Comparison of ENCODE assay signal across 13 cellular contexts in genomic region chr4:7135389-7135746, GRCh38. TPM values are rescaled to one million over a fixed set of nuclear protein-coding genes. Genes with fewer than 3 reads are reported as not detected.
A peak's percentile ranks its signal among the peaks of the same experiment; 100 is the strongest.
DNase-seq lines count a peak whose midpoint lies in the region; ATAC-seq and TF ChIP-seq lines count a peak whose summit lies in the region.
"Had no signal": no experiment of that assay in that cellular context is flagged by ENCODE, and none has a peak within 500 bp of the region (broad histone marks: within the 10 kb centered on the region; RNA-seq: fewer than 3 reads in every experiment).

No MANE protein-coding gene starts in this region.

- no peak overlapping the region for H3K27ac Mint-ChIP-seq in activated naive CD8-positive, alpha-beta T cell treated with anti-CD3 and anti-CD28 coated beads, Interleukin-2, amount 10 ng/mL, durations not matched to agents 7 days and 5 days
- H3K27ac Mint-ChIP-seq in activated naive CD8-positive, alpha-beta T cell treated with anti-CD3 and anti-CD28 coated beads for 36 hours, result no peak overlapping the region

- no peaks in the 10 kb centered on the region for H3K27me3 ChIP-seq in thyroid gland
- H3K27me3 ChIP-seq: dorsolateral prefrontal cortex had no signal

- peak overlapping the region in 2 of 3 donors; percentile 38 to 51 for H3K27ac ChIP-seq in thyroid gland

- TF ChIP-seq CTCF in thyroid gland (IDR thresholded peaks at IDR 0.05), result no peak

- H3K27me3 Mint-ChIP-seq in activated naive CD8-positive, alpha-beta T cell treated with anti-CD3 and anti-CD28 coated beads, Interleukin-2, amount 10 ng/mL, durations not matched to agents 7 days and 5 days, result no peaks in the 10 kb centered on the region
- no peaks in the 10 kb centered on the region for H3K27me3 Mint-ChIP-seq in activated naive CD8-positive, alpha-beta T cell treated with anti-CD3 and anti-CD28 coated beads for 36 hours

- POLR2A ChIA-PET in activated naive CD8-positive, alpha-beta T cell treated with anti-CD3 and anti-CD28 coated beads, Interleukin-2, amount 10 ng/mL, durations not matched to agents 7 days and 5 days (lab: Charles Lee), result no interaction called here

- H3K36me3 Mint-ChIP-seq in activated naive CD8-positive, alpha-beta T cell treated with anti-CD3 and anti-CD28 coated beads, Interleukin-2, amount 10 ng/mL, durations not matched to agents 7 days and 5 days, result no peaks in the 10 kb centered on the region
- no peaks in the 10 kb centered on the region for H3K36me3 Mint-ChIP-seq in activated naive CD8-positive, alpha-beta T cell treated with anti-CD3 and anti-CD28 coated beads for 36 hours

- TF ChIP-seq POLR2A in thyroid gland (IDR thresholded peaks at IDR 0.05), result no peak

- 49 to 69% methylated on average over 5 to 12 of the region's 13 CpGs for whole genome bisulfite sequencing in thyroid gland, 2 donors

- no peaks in the 10 kb centered on the region for H3K9me3 ChIP-seq in thyroid gland

- H3K4me3 Mint-ChIP-seq in activated naive CD8-positive, alpha-beta T cell treated with anti-CD3 and anti-CD28 coated beads, Interleukin-2, amount 10 ng/mL, durations not matched to agents 7 days and 5 days, result no peak overlapping the region
- H3K4me3 Mint-ChIP-seq in activated naive CD8-positive, alpha-beta T cell treated with anti-CD3 and anti-CD28 coated beads for 36 hours, result no peak overlapping the region

- intact Hi-C loops in left ventricle myocardium superior (cut with micrococcal nuclease), result no loop called here
- intact Hi-C loops in thyroid gland (cut with DNase I), result no loop called here

- H3K9me3 Mint-ChIP-seq in activated naive CD8-positive, alpha-beta T cell treated with anti-CD3 and anti-CD28 coated beads, Interleukin-2, amount 10 ng/mL, durations not matched to agents 7 days and 5 days, result peaks cover 5% of the 10 kb centered on the region
- H3K9me3 Mint-ChIP-seq in activated naive CD8-positive, alpha-beta T cell treated with anti-CD3 and anti-CD28 coated beads for 36 hours, result peaks cover 6% of the 10 kb centered on the region

- H3K4me1 ChIP-seq in thyroid gland, result peaks cover 19 to 23% of the 10 kb centered on the region in 2 donors

- peak; percentile 41 for ATAC-seq in activated naive CD8-positive, alpha-beta T cell treated with anti-CD3 and anti-CD28 coated beads, Interleukin-2, amount 10 ng/mL, durations not matched to agents 7 days and 5 days (ENCODE audit: low read depth)
- ATAC-seq in SK-N-SH treated with all-trans-retinoic acid at 6 μM for 48 hours, result peak; percentile 58
- peak; percentile 53 for ATAC-seq in left ventricle myocardium superior
- ATAC-seq in HG02623 (IDR thresholded peaks at IDR 0.05; ENCODE audit: unreplicated experiment), result no peak

- H3K4me3 ChIP-seq in thyroid gland (replicated peaks in 1 of 3), result no peak overlapping the region
- H3K4me3 ChIP-seq: dorsolateral prefrontal cortex, spleen had no signal

- no peak for DNase-seq in activated naive CD8-positive, alpha-beta T cell treated with anti-CD3 and anti-CD28 coated beads, Interleukin-2, amount 10 ng/mL, durations not matched to agents 7 days and 5 days
- no peak for DNase-seq in activated naive CD8-positive, alpha-beta T cell treated with anti-CD3 and anti-CD28 coated beads for 36 hours
- no peak for DNase-seq in left ventricle myocardium superior
- DNase-seq in thyroid gland, result peak; percentile 25 to 41
- DNase-seq in iPS-NIHi7 (ENCODE audit: extremely low spot score), result no peak
- DNase-seq in RKO (ENCODE audit: low spot score), result no peak
- DNase-seq: activated T-cell treated with anti-CD3 and anti-CD28 coated beads, Interleukin-2, amount 50 U/mL, for 1 hour; dorsolateral prefrontal cortex; foreskin melanocyte; NCI-H2107; spleen had no signal

- H3K4me1 Mint-ChIP-seq in activated naive CD8-positive, alpha-beta T cell treated with anti-CD3 and anti-CD28 coated beads, Interleukin-2, amount 10 ng/mL, durations not matched to agents 7 days and 5 days, result peaks cover 3% of the 10 kb centered on the region
- H3K4me1 Mint-ChIP-seq in activated naive CD8-positive, alpha-beta T cell treated with anti-CD3 and anti-CD28 coated beads for 36 hours, result peaks cover 1% of the 10 kb centered on the region

- no peaks in the 10 kb centered on the region for H3K36me3 ChIP-seq in thyroid gland
- H3K36me3 ChIP-seq: spleen had no signal

TF ChIP-seq in SK-N-SH treated with all-trans-retinoic acid at 6 μM for 48 hours, 23 proteins besides CTCF, POLR2A, EP300 and RAD21:
- TF ChIP-seq ZNF70 (CRISPR knock-in tag; IDR thresholded peaks at IDR 0.05) (peak; percentile 97), OSR1 (CRISPR knock-in tag; IDR thresholded peaks at IDR 0.05) (no peak)

RNA-seq across cellular contexts. Expression of gene SORCS2, which starts 57.0 kb away (rescaled TPM):
- not detected for total RNA-seq in activated naive CD8-positive, alpha-beta T cell treated with anti-CD3 and anti-CD28 coated beads, Interleukin-2, amount 10 ng/mL, durations not matched to agents 7 days and 5 days
- not detected for total RNA-seq in activated naive CD8-positive, alpha-beta T cell treated with anti-CD3 and anti-CD28 coated beads for 36 hours
- total RNA-seq in left ventricle myocardium superior (1.5 TPM), thyroid gland (10 to 100 TPM in 1 of 4 donors, 1 to 10 TPM in 3; 1.7 to 13.6 (median 3.6) TPM)

Comparison
In these comparisons a context has a peak if more than half of its experiments do, and no peak if none do; other contexts are left out.
1. DNase-seq: peak in thyroid gland (2 of 2); none in activated naive CD8-positive, alpha-beta T cell treated with anti-CD3 and anti-CD28 coated beads, Interleukin-2, amount 10 ng/mL, durations not matched to agents 7 days and 5 days (single experiment), activated naive CD8-positive, alpha-beta T cell treated with anti-CD3 and anti-CD28 coated beads for 36 hours (single experiment), left ventricle myocardium superior (single experiment), iPS-NIHi7 (single experiment) and RKO (single experiment).